Comparison of ENCODE assay signal across 17 cellular contexts in genomic region chr2:159147687-159148086, GRCh38.
DNase-seq lines count a peak whose midpoint lies in the region; ATAC-seq lines count a peak whose summit lies in the region.
"Had no signal": no experiment of that assay in that cellular context is flagged by ENCODE, and none has a peak within 500 bp of the region (broad histone marks: within the 10 kb centered on the region; RNA-seq: fewer than 3 reads in every experiment).

No MANE protein-coding gene starts in this region.

- POLR2A ChIA-PET in naive thymus-derived CD4-positive, alpha-beta T cell (lab: Charles Lee): interaction anchor here (0.7 to 1.2 kb wide), 2 partner anchors 15 to 564 kb away, joined by 3 read pairs; partner anchors contain the start of gene MARCHF7

- no peaks in the 10 kb centered on the region for H3K27me3 Mint-ChIP-seq in dendritic cell treated with granulocyte-macrophage colony-stimulating factor and Interleukin-4, amounts not matched to agents 40 ng/mL and 50 ng/mL, for 4 days
- peaks cover 0 to 9% (median 4%) of the 10 kb centered on the region in 5 donors for H3K27me3 Mint-ChIP-seq in naive thymus-derived CD4-positive, alpha-beta T cell

- DNase-seq in left ventricle myocardium superior (no peak), Right ventricle myocardium inferior (ENCODE audit: missing footprints) (no peak), LoVo (ENCODE audit: low spot score) (no peak), SKM-1 (lab: John Stamatoyannopoulos, UW; ENCODE audit: unreplicated experiment) (no peak)
- DNase-seq in naive thymus-derived CD4-positive, alpha-beta T cell: no peak
- DNase-seq: activated CD8-positive, alpha-beta T cell treated with anti-CD3 and anti-CD28 coated beads for 36 hours; activated T-cell treated with anti-CD3 and anti-CD28 coated beads, Interleukin-2, amount 50 U/mL, for 72 hours; Caco-2; effector CD8-positive, alpha-beta T cell; MM.1S had no signal

- peak overlapping the region; percentile 73 for H3K27ac Mint-ChIP-seq in dendritic cell treated with granulocyte-macrophage colony-stimulating factor and Interleukin-4, amounts not matched to agents 40 ng/mL and 50 ng/mL, for 4 days
- peak overlapping the region in 6 of 9 donors; percentile 12 to 52 (median 25) for H3K27ac Mint-ChIP-seq in naive thymus-derived CD4-positive, alpha-beta T cell
- H3K27ac Mint-ChIP-seq: activated CD8-positive, alpha-beta T cell treated with anti-CD3 and anti-CD28 coated beads for 36 hours; activated T-cell treated with anti-CD3 and anti-CD28 coated beads, Interleukin-2, amount 50 U/mL, for 72 hours; stimulated activated naive CD8-positive, alpha-beta T cell treated with anti-CD3 and anti-CD28 coated beads, Interleukin-15, Interleukin-2, amounts not matched to agents 100 ng/mL and 50 ng/mL, for 24 hours had no signal

- intact Hi-C loops in left ventricle myocardium superior (cut with micrococcal nuclease) (no loop called here), Right ventricle myocardium inferior (cut with DNase I) (no loop called here)
- intact Hi-C loops in dendritic cell treated with granulocyte-macrophage colony-stimulating factor and Interleukin-4, amounts not matched to agents 40 ng/mL and 50 ng/mL, for 4 days (cut with micrococcal nuclease): no loop called here
- intact Hi-C loops in naive thymus-derived CD4-positive, alpha-beta T cell (cut with micrococcal nuclease): no loop called here

- no peaks in the 10 kb centered on the region for H3K36me3 Mint-ChIP-seq in dendritic cell treated with granulocyte-macrophage colony-stimulating factor and Interleukin-4, amounts not matched to agents 40 ng/mL and 50 ng/mL, for 4 days (ENCODE audit: low read depth)
- no peaks in the 10 kb centered on the region for H3K36me3 Mint-ChIP-seq in naive thymus-derived CD4-positive, alpha-beta T cell

- peak overlapping the region; percentile 21 for H3K4me3 Mint-ChIP-seq in dendritic cell treated with granulocyte-macrophage colony-stimulating factor and Interleukin-4, amounts not matched to agents 40 ng/mL and 50 ng/mL, for 4 days
- peak overlapping the region in 5 of 10 donors; percentile 22 to 73 (median 37) for H3K4me3 Mint-ChIP-seq in naive thymus-derived CD4-positive, alpha-beta T cell
- H3K4me3 Mint-ChIP-seq: activated CD8-positive, alpha-beta T cell treated with anti-CD3 and anti-CD28 coated beads for 36 hours; stimulated activated naive CD8-positive, alpha-beta T cell treated with anti-CD3 and anti-CD28 coated beads, Interleukin-15, Interleukin-2, amounts not matched to agents 100 ng/mL and 50 ng/mL, for 24 hours had no signal

- H3K27me3 ChIP-seq in naive thymus-derived CD4-positive, alpha-beta T cell (ENCODE audit: control insufficient read depth in 2 of 2, insufficient read depth in 2 of 2, low read length in 2 of 2): no peaks in the 10 kb centered on the region
- H3K27me3 ChIP-seq: cardiac muscle cell had no signal

- peaks cover 26% of the 10 kb centered on the region for H3K4me1 Mint-ChIP-seq in dendritic cell treated with granulocyte-macrophage colony-stimulating factor and Interleukin-4, amounts not matched to agents 40 ng/mL and 50 ng/mL, for 4 days (ENCODE audit: low read depth)
- peaks cover 6 to 32% (median 13%) of the 10 kb centered on the region in 7 donors for H3K4me1 Mint-ChIP-seq in naive thymus-derived CD4-positive, alpha-beta T cell

- no peaks in the 10 kb centered on the region for H3K36me3 ChIP-seq in naive thymus-derived CD4-positive, alpha-beta T cell (ENCODE audit: control insufficient read depth in 2 of 3, insufficient read depth in 3 of 3, low read length in 3 of 3)

- no peaks in the 10 kb centered on the region for H3K9me3 ChIP-seq in naive thymus-derived CD4-positive, alpha-beta T cell (ENCODE audit: control insufficient read depth in 2 of 3, low read length in 3 of 3)
- H3K9me3 ChIP-seq: Caco-2, HAP-1 had no signal

- H3K27ac ChIP-seq in naive thymus-derived CD4-positive, alpha-beta T cell (ENCODE audit: low read depth, low read length): no peak overlapping the region
- H3K27ac ChIP-seq: cardiac muscle cell, VCaP had no signal

- no peak overlapping the region for H3K4me3 ChIP-seq in naive thymus-derived CD4-positive, alpha-beta T cell (ENCODE audit: low read length)
- H3K4me3 ChIP-seq: cardiac muscle cell, HAP-1 had no signal

- H3K9me3 Mint-ChIP-seq in dendritic cell treated with granulocyte-macrophage colony-stimulating factor and Interleukin-4, amounts not matched to agents 40 ng/mL and 50 ng/mL, for 4 days: no peaks in the 10 kb centered on the region
- H3K9me3 Mint-ChIP-seq in naive thymus-derived CD4-positive, alpha-beta T cell: peaks cover 0 to 1% (median 0%) of the 10 kb centered on the region in 11 donors
- H3K9me3 Mint-ChIP-seq: activated CD8-positive, alpha-beta T cell treated with anti-CD3 and anti-CD28 coated beads for 36 hours; activated T-cell treated with anti-CD3 and anti-CD28 coated beads, Interleukin-2, amount 50 U/mL, for 72 hours; stimulated activated naive CD8-positive, alpha-beta T cell treated with anti-CD3 and anti-CD28 coated beads, Interleukin-15, Interleukin-2, amounts not matched to agents 100 ng/mL and 50 ng/mL, for 24 hours had no signal

- ATAC-seq in left ventricle myocardium superior: peak; percentile 3
- no peak for ATAC-seq in Right ventricle myocardium inferior
- ATAC-seq in naive thymus-derived CD4-positive, alpha-beta T cell: no peak
- ATAC-seq in HG02588 (IDR thresholded peaks at IDR 0.05; ENCODE audit: unreplicated experiment): no peak
- ATAC-seq in GM18502 (IDR thresholded peaks at IDR 0.05; ENCODE audit: poor library complexity, unreplicated experiment): no peak

- CTCF ChIA-PET in naive thymus-derived CD4-positive, alpha-beta T cell (lab: Charles Lee): interaction anchor here (0.6 to 1.2 kb wide), 2 partner anchors 23 to 27 kb away, joined by 3 to 7 read pairs; no protein-coding TSS in a partner anchor

- H3K4me1 ChIP-seq in naive thymus-derived CD4-positive, alpha-beta T cell (ENCODE audit: control insufficient read depth in 2 of 2, insufficient read depth in 2 of 2, low read length in 2 of 2): peaks cover 20 to 22% of the 10 kb centered on the region in 2 donors
